9 cellular contexts compared by ENCODE assay signal in genomic region chr11:127224276-127224675, GRCh38.
"Had no signal": no experiment of that assay in that cellular context is flagged by ENCODE, and none has a peak within 500 bp of the region (broad histone marks: within the 10 kb centered on the region; RNA-seq: fewer than 3 reads in every experiment).

No MANE protein-coding gene starts in this region.

- H3K27ac ChIP-seq: GM23248 had no signal

- H3K9ac ChIP-seq: GM23248 had no signal

- H3K4me1 ChIP-seq: HAP-1 had no signal

- H3K36me3 ChIP-seq: HAP-1 had no signal

- H3K4me3 ChIP-seq: GM23248, GM23338, HAP-1 had no signal

- H2AFZ ChIP-seq: GM23248, GM23338 had no signal

- DNase-seq: GM23248, GOT3, H7, H9, HCEC 1CT, HFFc6 had no signal

- H3K4me2 ChIP-seq: GM23338 had no signal

- ATAC-seq: GM23338, HCT116 had no signal

- H3K9me3 ChIP-seq: HAP-1 had no signal
